Comparison of ENCODE assay signal across 1 cellular context in genomic region chr11:60396790-60397189, GRCh38.
TF ChIP-seq lines count a peak whose summit lies in the region.

No MANE protein-coding gene starts in this region.

TF ChIP-seq in GM23338, 12 proteins besides CTCF, POLR2A, EP300 and RAD21 (continued from another document):
- TF ChIP-seq ZNF462 (CRISPR knock-in tag; IDR thresholded peaks at IDR 0.05) (no peak), JUNB (IDR thresholded peaks at IDR 0.05; ENCODE audit: unreplicated experiment) (no peak), POLR2AphosphoS5 (IDR thresholded peaks at IDR 0.05; ENCODE audit: low read depth) (no peak), CREB1 (CRISPR knock-in tag; IDR thresholded peaks at IDR 0.05; ENCODE audit: low read depth) (no peak), STAT1 (IDR thresholded peaks at IDR 0.05; ENCODE audit: unreplicated experiment) (no peak), EZH2 (IDR thresholded peaks at IDR 0.05; ENCODE audit: low read depth, unreplicated experiment) (no peak), ETS1 (IDR thresholded peaks at IDR 0.05) (no peak), ZNF331 (CRISPR knock-in tag; IDR thresholded peaks at IDR 0.05; ENCODE audit: low read depth) (no peak)
- TF ChIP-seq, protein P1, sequence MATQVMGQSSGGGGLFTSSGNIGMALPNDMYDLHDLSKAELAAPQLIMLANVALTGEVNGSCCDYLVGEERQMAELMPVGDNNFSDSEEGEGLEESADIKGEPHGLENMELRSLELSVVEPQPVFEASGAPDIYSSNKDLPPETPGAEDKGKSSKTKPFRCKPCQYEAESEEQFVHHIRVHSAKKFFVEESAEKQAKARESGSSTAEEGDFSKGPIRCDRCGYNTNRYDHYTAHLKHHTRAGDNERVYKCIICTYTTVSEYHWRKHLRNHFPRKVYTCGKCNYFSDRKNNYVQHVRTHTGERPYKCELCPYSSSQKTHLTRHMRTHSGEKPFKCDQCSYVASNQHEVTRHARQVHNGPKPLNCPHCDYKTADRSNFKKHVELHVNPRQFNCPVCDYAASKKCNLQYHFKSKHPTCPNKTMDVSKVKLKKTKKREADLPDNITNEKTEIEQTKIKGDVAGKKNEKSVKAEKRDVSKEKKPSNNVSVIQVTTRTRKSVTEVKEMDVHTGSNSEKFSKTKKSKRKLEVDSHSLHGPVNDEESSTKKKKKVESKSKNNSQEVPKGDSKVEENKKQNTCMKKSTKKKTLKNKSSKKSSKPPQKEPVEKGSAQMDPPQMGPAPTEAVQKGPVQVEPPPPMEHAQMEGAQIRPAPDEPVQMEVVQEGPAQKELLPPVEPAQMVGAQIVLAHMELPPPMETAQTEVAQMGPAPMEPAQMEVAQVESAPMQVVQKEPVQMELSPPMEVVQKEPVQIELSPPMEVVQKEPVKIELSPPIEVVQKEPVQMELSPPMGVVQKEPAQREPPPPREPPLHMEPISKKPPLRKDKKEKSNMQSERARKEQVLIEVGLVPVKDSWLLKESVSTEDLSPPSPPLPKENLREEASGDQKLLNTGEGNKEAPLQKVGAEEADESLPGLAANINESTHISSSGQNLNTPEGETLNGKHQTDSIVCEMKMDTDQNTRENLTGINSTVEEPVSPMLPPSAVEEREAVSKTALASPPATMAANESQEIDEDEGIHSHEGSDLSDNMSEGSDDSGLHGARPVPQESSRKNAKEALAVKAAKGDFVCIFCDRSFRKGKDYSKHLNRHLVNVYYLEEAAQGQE (IDR thresholded peaks at IDR 0.05; ENCODE audit: unreplicated experiment), result no peak
